10 cellular contexts compared by ENCODE assay signal in genomic region chr10:68628576-68629127, GRCh38.
DNase-seq lines count a peak whose midpoint lies in the region; ATAC-seq and TF ChIP-seq lines count a peak whose summit lies in the region.
"Had no signal": no experiment of that assay in that cellular context is flagged by ENCODE, and none has a peak within 500 bp of the region (broad histone marks: within the 10 kb centered on the region; RNA-seq: fewer than 3 reads in every experiment).

No MANE protein-coding gene starts in this region.

- no peaks in the 10 kb centered on the region for H4K20me1 ChIP-seq in PC-3 (ENCODE audit: low read length)

- no peak overlapping the region for H3K4me3 ChIP-seq in CD4-positive, alpha-beta memory T cell (ENCODE audit: low read length in 2 of 2)
- H3K4me3 ChIP-seq in PC-3 (ENCODE audit: low read length), result no peak overlapping the region

- no peaks in the 10 kb centered on the region for H3K27me3 Mint-ChIP-seq in CD4-positive, alpha-beta memory T cell

- peaks cover 26% of the 10 kb centered on the region for H3K4me1 ChIP-seq in CD4-positive, alpha-beta memory T cell (ENCODE audit: insufficient read depth, low read length)
- H3K4me1 ChIP-seq in PC-3 (ENCODE audit: insufficient read depth, low read length), result 0 out of 2 replicates have a peak, but pooled peaks cover 6% of the 10 kb centered on the region

- peaks cover 0 to 2% of the 10 kb centered on the region in 2 donors for H3K36me3 Mint-ChIP-seq in CD4-positive, alpha-beta memory T cell
- H3K36me3 Mint-ChIP-seq: natural killer cell had no signal

- peaks cover 24 to 34% (median 30%) of the 10 kb centered on the region in 4 donors for H3K4me1 Mint-ChIP-seq in CD4-positive, alpha-beta memory T cell

- CTCF ChIA-PET in CD4-positive, alpha-beta memory T cell (lab: Charles Lee; ENCODE audit: partially characterized antibody), result interaction anchor here (0.9 kb wide), 1 partner anchor 78 kb away, joined by 3 read pairs; no protein-coding TSS in a partner anchor
- CTCF ChIA-PET in PC-3 (lab: Charles Lee), result no interaction called here

- no peaks in the 10 kb centered on the region for H3F3A ChIP-seq in PC-3 (ENCODE audit: low read length, unreplicated experiment)

- H3K27me3 ChIP-seq in CD4-positive, alpha-beta memory T cell (ENCODE audit: insufficient read depth, low read length), result no peaks in the 10 kb centered on the region
- no peaks in the 10 kb centered on the region for H3K27me3 ChIP-seq in PC-3 (ENCODE audit: low read length)

- no peaks in the 10 kb centered on the region for H3K36me3 ChIP-seq in CD4-positive, alpha-beta memory T cell (ENCODE audit: insufficient read depth, low read length)
- no peaks in the 10 kb centered on the region for H3K36me3 ChIP-seq in PC-3 (ENCODE audit: low read depth, low read length)

- ATAC-seq in GM21515 (IDR thresholded peaks at IDR 0.05; ENCODE audit: unreplicated experiment), result peak; percentile 49
- ATAC-seq in PC-3, result peak; percentile 31; the same call in 1 of the 2 replicates
- ATAC-seq in HG02763 (IDR thresholded peaks at IDR 0.05; ENCODE audit: unreplicated experiment), result no peak
- ATAC-seq in GM19455 (IDR thresholded peaks at IDR 0.05; ENCODE audit: unreplicated experiment), result no peak
- ATAC-seq: natural killer cell had no signal

- H2AFZ ChIP-seq in PC-3 (ENCODE audit: low read length), result no peak overlapping the region

- peak in 4 of 5 donors; percentile 28 to 42 (median 36) for DNase-seq in CD4-positive, alpha-beta memory T cell
- DNase-seq in PC-3, result peak; percentile 30
- DNase-seq in glomerular visceral epithelial cell (ENCODE audit: extremely low spot score), result peak; percentile 56
- no peak for DNase-seq in pons (ENCODE audit: low spot score)
- DNase-seq in stimulated activated CD4-positive, alpha-beta T cell treated with anti-CD3 and anti-CD28 coated beads, Interleukin-4, amount 100 ng/mL, for 24 hours, result no peak
- DNase-seq: Caco-2, natural killer cell had no signal

- no TSS peak for BruUV-seq in PC-3 (replicated peaks; lab: Mats Ljungman, UMichigan)

- peak overlapping the region in 7 of 8 donors; percentile 4 to 70 (median 28) for H3K4me3 Mint-ChIP-seq in CD4-positive, alpha-beta memory T cell
- H3K4me3 Mint-ChIP-seq: natural killer cell had no signal

- H3K9me2 ChIP-seq in PC-3 (replicated peaks; ENCODE audit: low read length), result no peaks in the 10 kb centered on the region

- H3K9ac ChIP-seq in PC-3 (ENCODE audit: low read length), result no peak overlapping the region

- H3K27ac ChIP-seq in CD4-positive, alpha-beta memory T cell (ENCODE audit: low read depth, low read length), result no peak overlapping the region
- H3K27ac ChIP-seq in PC-3 (ENCODE audit: low read length), result no peak overlapping the region

- peak overlapping the region in 3 of 7 donors; percentile 8 to 57 (median 23) for H3K27ac Mint-ChIP-seq in CD4-positive, alpha-beta memory T cell
- H3K27ac Mint-ChIP-seq: natural killer cell had no signal

- intact Hi-C loops in CD4-positive, alpha-beta memory T cell (cut with micrococcal nuclease), result no loop called here
- intact Hi-C loops in PC-3 (cut with micrococcal nuclease), result no loop called here

- peaks cover 0 to 1% (median 0%) of the 10 kb centered on the region in 8 donors for H3K9me3 Mint-ChIP-seq in CD4-positive, alpha-beta memory T cell
- H3K9me3 Mint-ChIP-seq: natural killer cell had no signal

- no peak overlapping the region for H3K4me2 ChIP-seq in PC-3 (ENCODE audit: low read length)

- H3K79me2 ChIP-seq in PC-3 (ENCODE audit: low read length), result no peaks in the 10 kb centered on the region

- no peaks in the 10 kb centered on the region for H3K9me3 ChIP-seq in CD4-positive, alpha-beta memory T cell (ENCODE audit: control insufficient read depth in 1 of 2, low read length in 2 of 2)
- H3K9me3 ChIP-seq in PC-3 (ENCODE audit: low read length), result no peaks in the 10 kb centered on the region
- H3K9me3 ChIP-seq: Caco-2 had no signal

- POLR2A ChIA-PET in CD4-positive, alpha-beta memory T cell (lab: Charles Lee; ENCODE audit: partially characterized antibody), result interaction anchor here (1.1 kb wide), 1 partner anchor 28 kb away, joined by 3 read pairs; no protein-coding TSS in a partner anchor
- POLR2A ChIA-PET in PC-3 (lab: Charles Lee; ENCODE audit: unreplicated experiment), result no interaction called here

- TF ChIP-seq CTCF in PC-3 (conservative IDR thresholded peaks at IDR 0.05; ENCODE audit: low read depth, low read length), result no peak

Comparison
In these comparisons a context has a peak if more than half of its experiments do, and no peak if none do; other contexts are left out.
1. DNase-seq: peak in CD4-positive, alpha-beta memory T cell (4 of 5), PC-3 (single experiment) and glomerular visceral epithelial cell (single experiment); none in pons (single experiment) and stimulated activated CD4-positive, alpha-beta T cell treated with anti-CD3 and anti-CD28 coated beads, Interleukin-4, amount 100 ng/mL, for 24 hours (single experiment).
2. ATAC-seq: peak in GM21515 (single experiment) and PC-3 (single experiment); none in HG02763 (single experiment) and GM19455 (single experiment).